In the genomic region with DNA sequence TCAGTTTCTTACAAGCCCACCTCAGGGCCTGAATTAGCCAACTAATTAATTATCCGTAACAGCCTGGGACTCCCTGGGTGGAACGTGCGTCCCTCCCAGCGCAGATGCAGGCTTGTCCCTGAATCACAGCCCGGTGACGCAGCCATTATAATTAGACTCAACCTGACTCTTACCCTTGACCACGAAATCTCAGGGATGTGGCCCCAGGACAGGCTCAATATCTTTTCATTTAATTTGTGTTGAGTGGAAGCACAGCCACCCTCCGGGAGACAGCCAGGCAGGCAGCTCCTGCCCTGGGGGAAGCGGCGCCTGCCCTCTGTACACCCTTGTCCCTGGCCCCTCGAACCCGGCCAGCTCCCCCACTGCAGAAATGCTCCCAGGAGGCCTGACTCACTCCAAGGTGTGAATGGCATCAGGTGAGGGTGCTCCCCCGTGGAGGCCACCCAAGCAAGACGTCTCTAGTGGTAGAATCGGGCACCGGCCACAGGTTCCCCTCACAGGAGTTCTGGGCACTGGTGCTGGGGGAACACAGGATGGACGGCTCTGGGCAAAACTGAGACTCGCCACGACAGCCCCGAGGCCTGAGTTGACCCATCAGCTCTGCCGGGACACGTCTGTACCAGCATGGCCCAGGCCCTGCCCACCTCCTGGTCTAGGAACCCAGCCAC, we compare ENCODE assay signal across 20 cellular contexts. TPM values are rescaled to one million over a fixed set of nuclear protein-coding genes. Genes with fewer than 3 reads are reported as not detected.
"Had no signal": no experiment of that assay in that cellular context is flagged by ENCODE, and none has a peak within 500 bp of the region (broad histone marks: within the 10 kb centered on the region; RNA-seq: fewer than 3 reads in every experiment).

No MANE protein-coding gene starts in this region.

- H3K4me3 ChIP-seq: esophagus muscularis mucosa, lower lobe of right lung, skin epidermis, upper lobe of left lung had no signal

- H3K9me3 ChIP-seq: lower lobe of right lung, neutrophil, upper lobe of left lung had no signal

- DNase-seq: activated CD4-positive, alpha-beta T cell treated with anti-CD3 and anti-CD28 coated beads for 1 hour; activated CD4-positive, alpha-beta T cell treated with anti-CD3 and anti-CD28 coated beads, Interleukin-2, amount 50 U/mL, for 4 hours; activated naive CD4-positive, alpha-beta T cell treated with Interleukin-2 at 50 U/mL for 16 hours; activated naive CD8-positive, alpha-beta T cell treated with anti-CD3 and anti-CD28 coated beads, Interleukin-2, amount 50 U/mL, for 24 hours; aorta; lower lobe of right lung; midbrain; naive B cell; stimulated activated CD4-positive, alpha-beta T cell treated with anti-CD3 and anti-CD28 coated beads, Interleukin-15, amount 100 ng/mL, for 24 hours; stimulated activated CD4-positive, alpha-beta T cell treated with anti-CD3 and anti-CD28 coated beads, Interleukin-4, amount 100 ng/mL, for 24 hours; stimulated activated naive CD8-positive, alpha-beta T cell treated with anti-CD3 and anti-CD28 coated beads, Interleukin-15, Interleukin-2, amounts not matched to agents 100 U/mL and 50 U/mL, for 24 hours; T-cell; T-helper 9 cell; upper lobe of left lung had no signal

- H3K27ac ChIP-seq: esophagus muscularis mucosa, lower lobe of right lung, neutrophil, skin epidermis, upper lobe of left lung, VCaP had no signal

- H3K36me3 ChIP-seq: esophagus muscularis mucosa, lower lobe of right lung, neutrophil, upper lobe of left lung had no signal

RNA-seq across cellular contexts. Expression of gene CPLX1, which starts 2.7 kb away (rescaled TPM):
- total RNA-seq: bronchial epithelial cell, glomerular endothelial cell had no signal
